Comparison of ENCODE assay signal across 1 cellular context in the genomic region with DNA sequence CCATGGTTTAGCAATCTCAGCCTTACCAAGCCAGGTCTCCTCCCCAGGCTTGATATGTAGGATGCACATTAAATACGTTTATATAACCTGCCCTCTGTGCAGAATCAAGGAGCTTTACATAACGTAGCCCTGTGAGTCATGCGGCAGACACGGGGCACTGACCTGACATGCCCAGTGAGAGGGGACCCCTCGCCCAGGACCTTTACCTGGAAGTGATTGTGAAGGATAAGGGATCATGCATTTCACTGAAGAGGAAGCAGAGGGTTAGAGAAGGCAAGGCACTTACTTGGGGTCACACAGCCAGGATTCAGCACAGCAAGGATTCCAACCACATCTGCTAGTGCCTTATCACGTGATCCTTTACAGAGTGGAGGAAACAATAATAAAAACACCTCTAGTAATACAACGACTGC.
A peak's percentile ranks its signal among the peaks of the same experiment; 100 is the strongest.
TF ChIP-seq lines count a peak whose summit lies in the region.

No MANE protein-coding gene starts in this region.

TF ChIP-seq in HEK293, 187 proteins besides CTCF, POLR2A, EP300 and RAD21 (continued from another document):
- TF ChIP-seq, protein P1, sequence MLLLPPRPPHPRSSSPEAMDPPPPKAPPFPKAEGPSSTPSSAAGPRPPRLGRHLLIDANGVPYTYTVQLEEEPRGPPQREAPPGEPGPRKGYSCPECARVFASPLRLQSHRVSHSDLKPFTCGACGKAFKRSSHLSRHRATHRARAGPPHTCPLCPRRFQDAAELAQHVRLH (tag by site-specific recombination; IDR thresholded peaks at IDR 0.05), result no peak
- TF ChIP-seq ZEB2 (tag by site-specific recombination; IDR thresholded peaks at IDR 0.05), result 0 out of 2 replicates have a peak, but pooled peaks have one; percentile 19
- TF ChIP-seq GLI4 (tag by site-specific recombination; IDR thresholded peaks at IDR 0.05), result no peak
- no peak for TF ChIP-seq ZNF133 (tag by site-specific recombination; IDR thresholded peaks at IDR 0.05)
- TF ChIP-seq ZBTB48 (tag by site-specific recombination; IDR thresholded peaks at IDR 0.05), result peak; percentile 64; the same call in 1 of the 2 replicates
